In the genomic region with DNA sequence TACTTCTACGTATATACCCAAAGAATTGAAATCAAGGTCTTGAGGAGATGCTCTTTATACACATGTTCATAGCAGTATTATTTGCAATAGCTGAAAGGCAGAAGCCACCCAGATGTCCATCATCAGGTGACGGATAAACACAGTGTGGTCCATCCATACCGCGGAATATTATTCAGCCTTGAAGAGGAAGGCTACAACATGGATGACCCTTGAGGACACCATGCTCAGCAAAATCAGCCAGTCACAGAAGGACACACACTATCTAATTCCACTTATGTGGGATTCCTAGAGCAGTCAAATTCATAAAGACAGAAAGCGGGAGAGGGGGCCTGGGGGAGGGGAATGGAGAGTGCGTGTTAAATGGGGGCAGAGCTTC, we compare ENCODE assay signal across 25 cellular contexts.
"Had no signal": no experiment of that assay in that cellular context is flagged by ENCODE, and none has a peak within 500 bp of the region (broad histone marks: within the 10 kb centered on the region; RNA-seq: fewer than 3 reads in every experiment).

No MANE protein-coding gene starts in this region.

- H3K4me1 ChIP-seq: testis had no signal

- H3K79me2 ChIP-seq: parathyroid adenoma had no signal

- H3K27me3 ChIP-seq: dorsolateral prefrontal cortex, hepatocyte, neural progenitor cell, testis, tibial artery had no signal

- H2AFZ ChIP-seq: hepatocyte, neural progenitor cell, parathyroid adenoma had no signal

- ATAC-seq: left lobe of liver; mucosa of descending colon; natural killer cell treated with Interleukin-12 subunit alpha and Interleukin-12 subunit beta and Interleukin-15 and Interleukin-18, amount 100 ng/mL, for 72 hours had no signal

- H3K36me3 Mint-ChIP-seq: naive B cell; natural killer cell treated with Interleukin-12 subunit alpha and Interleukin-12 subunit beta and Interleukin-15 and Interleukin-18, amount 100 ng/mL, for 72 hours had no signal

- H3K4me2 ChIP-seq: hepatocyte, neural progenitor cell, smooth muscle cell had no signal

- H3K27ac ChIP-seq: dorsolateral prefrontal cortex, hepatocyte, neural progenitor cell, parathyroid adenoma, testis, tibial artery had no signal

- H3K9me3 Mint-ChIP-seq: naive B cell; natural killer cell treated with Interleukin-12 subunit alpha and Interleukin-12 subunit beta and Interleukin-15 and Interleukin-18, amount 100 ng/mL, for 72 hours; type B pancreatic cell had no signal

- H3K9me3 ChIP-seq: mucosa of descending colon, testis, tibial artery had no signal

- H3K27me3 Mint-ChIP-seq: naive B cell; natural killer cell treated with Interleukin-12 subunit alpha and Interleukin-12 subunit beta and Interleukin-15 and Interleukin-18, amount 100 ng/mL, for 72 hours; progenitor cell of endocrine pancreas; type B pancreatic cell had no signal

- FAIRE-seq: colon, kidney, urothelium cell line had no signal

- H3K27ac Mint-ChIP-seq: mesothelial cell of epicardium, naive B cell, neural progenitor cell, progenitor cell of endocrine pancreas, type B pancreatic cell had no signal

- H3K36me3 ChIP-seq: neural progenitor cell, tibial artery had no signal

- H3K4me3 Mint-ChIP-seq: mesothelial cell of epicardium; naive B cell; natural killer cell treated with Interleukin-12 subunit alpha and Interleukin-12 subunit beta and Interleukin-15 and Interleukin-18, amount 100 ng/mL, for 72 hours; neural progenitor cell; type B pancreatic cell had no signal

- H3K4me3 ChIP-seq: dorsolateral prefrontal cortex, hepatocyte, mucosa of descending colon, neural progenitor cell, smooth muscle cell, testis, tibial artery had no signal

- DNase-seq: dorsolateral prefrontal cortex; effector CD4-positive, alpha-beta T cell; kidney; mesenchymal stem cell; mucosa of descending colon; naive B cell; stimulated activated CD4-positive, alpha-beta T cell treated with anti-CD3 and anti-CD28 coated beads, Interleukin-12 subunit alpha, Interleukin-12 subunit beta, amount 100 ng/mL, for 4 hours; stimulated activated CD4-positive, alpha-beta T cell treated with anti-CD3 and anti-CD28 coated beads, Interleukin-1b, Interleukin-23, amount 100 ng/mL, for 48 hours; stimulated activated CD4-positive, alpha-beta T cell treated with anti-CD3 and anti-CD28 coated beads, Interleukin-4, amount 100 ng/mL, for 1 hour; stimulated activated CD8-positive, alpha-beta memory T cell treated with anti-CD3 and anti-CD28 coated beads, Interleukin-4, amount 100 ng/mL, for 48 hours; stimulated activated naive CD4-positive, alpha-beta T cell; substantia nigra; testis; tibial artery had no signal

- H3K9ac ChIP-seq: neural progenitor cell, parathyroid adenoma had no signal
